Comparison of ENCODE assay signal across 3 cellular contexts in the genomic region with DNA sequence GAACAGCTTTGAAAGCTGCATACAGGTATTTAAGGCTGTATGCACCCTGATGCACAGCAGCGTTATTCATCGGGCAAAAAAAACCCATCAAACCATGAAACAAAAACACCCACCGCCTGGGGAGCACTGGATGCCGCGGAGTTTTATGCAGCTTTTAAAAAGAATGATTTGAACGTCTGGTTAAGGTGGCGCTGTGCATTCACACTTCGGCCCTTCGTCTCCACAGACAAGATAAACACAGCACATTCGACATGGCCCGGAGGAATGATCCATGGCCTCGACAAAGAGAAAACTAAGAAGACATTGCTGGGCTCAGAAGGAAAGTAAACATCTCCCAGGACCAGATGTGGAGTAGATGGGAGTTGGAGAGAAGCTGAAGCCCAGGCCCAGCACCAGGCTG.
A peak's percentile ranks its signal among the peaks of the same experiment; 100 is the strongest.
TF ChIP-seq lines count a peak whose summit lies in the region.

No MANE protein-coding gene starts in this region.

TF ChIP-seq in A549, 52 proteins besides CTCF, POLR2A, EP300 and RAD21 (continued from another document):
- TF ChIP-seq, protein P1, sequence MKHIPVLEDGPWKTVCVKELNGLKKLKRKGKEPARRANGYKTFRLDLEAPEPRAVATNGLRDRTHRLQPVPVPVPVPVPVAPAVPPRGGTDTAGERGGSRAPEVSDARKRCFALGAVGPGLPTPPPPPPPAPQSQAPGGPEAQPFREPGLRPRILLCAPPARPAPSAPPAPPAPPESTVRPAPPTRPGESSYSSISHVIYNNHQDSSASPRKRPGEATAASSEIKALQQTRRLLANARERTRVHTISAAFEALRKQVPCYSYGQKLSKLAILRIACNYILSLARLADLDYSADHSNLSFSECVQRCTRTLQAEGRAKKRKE (CRISPR knock-in tag; IDR thresholded peaks at IDR 0.05; ENCODE audit: low read depth): no peak
- TF ChIP-seq, protein P2, sequence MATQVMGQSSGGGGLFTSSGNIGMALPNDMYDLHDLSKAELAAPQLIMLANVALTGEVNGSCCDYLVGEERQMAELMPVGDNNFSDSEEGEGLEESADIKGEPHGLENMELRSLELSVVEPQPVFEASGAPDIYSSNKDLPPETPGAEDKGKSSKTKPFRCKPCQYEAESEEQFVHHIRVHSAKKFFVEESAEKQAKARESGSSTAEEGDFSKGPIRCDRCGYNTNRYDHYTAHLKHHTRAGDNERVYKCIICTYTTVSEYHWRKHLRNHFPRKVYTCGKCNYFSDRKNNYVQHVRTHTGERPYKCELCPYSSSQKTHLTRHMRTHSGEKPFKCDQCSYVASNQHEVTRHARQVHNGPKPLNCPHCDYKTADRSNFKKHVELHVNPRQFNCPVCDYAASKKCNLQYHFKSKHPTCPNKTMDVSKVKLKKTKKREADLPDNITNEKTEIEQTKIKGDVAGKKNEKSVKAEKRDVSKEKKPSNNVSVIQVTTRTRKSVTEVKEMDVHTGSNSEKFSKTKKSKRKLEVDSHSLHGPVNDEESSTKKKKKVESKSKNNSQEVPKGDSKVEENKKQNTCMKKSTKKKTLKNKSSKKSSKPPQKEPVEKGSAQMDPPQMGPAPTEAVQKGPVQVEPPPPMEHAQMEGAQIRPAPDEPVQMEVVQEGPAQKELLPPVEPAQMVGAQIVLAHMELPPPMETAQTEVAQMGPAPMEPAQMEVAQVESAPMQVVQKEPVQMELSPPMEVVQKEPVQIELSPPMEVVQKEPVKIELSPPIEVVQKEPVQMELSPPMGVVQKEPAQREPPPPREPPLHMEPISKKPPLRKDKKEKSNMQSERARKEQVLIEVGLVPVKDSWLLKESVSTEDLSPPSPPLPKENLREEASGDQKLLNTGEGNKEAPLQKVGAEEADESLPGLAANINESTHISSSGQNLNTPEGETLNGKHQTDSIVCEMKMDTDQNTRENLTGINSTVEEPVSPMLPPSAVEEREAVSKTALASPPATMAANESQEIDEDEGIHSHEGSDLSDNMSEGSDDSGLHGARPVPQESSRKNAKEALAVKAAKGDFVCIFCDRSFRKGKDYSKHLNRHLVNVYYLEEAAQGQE (IDR thresholded peaks at IDR 0.05): no peak
- peak; percentile 43; the same call in 1 of the 3 replicates for TF ChIP-seq SMC3 (IDR thresholded peaks at IDR 0.05)

TF ChIP-seq in GM23338, 12 proteins besides CTCF, POLR2A, EP300 and RAD21 (continued from another document and continues in another):
- TF ChIP-seq EZH2 (IDR thresholded peaks at IDR 0.05; ENCODE audit: low read depth, unreplicated experiment) (no peak), EZH2phosphoT487 (IDR thresholded peaks at IDR 0.05; ENCODE audit: unreplicated experiment) (no peak), STAT1 (IDR thresholded peaks at IDR 0.05; ENCODE audit: unreplicated experiment) (no peak), NANOG (IDR thresholded peaks at IDR 0.05; ENCODE audit: borderline replicate concordance) (no peak)
- TF ChIP-seq, protein P3, sequence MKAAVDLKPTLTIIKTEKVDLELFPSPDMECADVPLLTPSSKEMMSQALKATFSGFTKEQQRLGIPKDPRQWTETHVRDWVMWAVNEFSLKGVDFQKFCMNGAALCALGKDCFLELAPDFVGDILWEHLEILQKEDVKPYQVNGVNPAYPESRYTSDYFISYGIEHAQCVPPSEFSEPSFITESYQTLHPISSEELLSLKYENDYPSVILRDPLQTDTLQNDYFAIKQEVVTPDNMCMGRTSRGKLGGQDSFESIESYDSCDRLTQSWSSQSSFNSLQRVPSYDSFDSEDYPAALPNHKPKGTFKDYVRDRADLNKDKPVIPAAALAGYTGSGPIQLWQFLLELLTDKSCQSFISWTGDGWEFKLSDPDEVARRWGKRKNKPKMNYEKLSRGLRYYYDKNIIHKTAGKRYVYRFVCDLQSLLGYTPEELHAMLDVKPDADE (IDR thresholded peaks at IDR 0.05): no peak
- TF ChIP-seq, protein P2 (IDR thresholded peaks at IDR 0.05; ENCODE audit: unreplicated experiment): no peak

TF ChIP-seq in WTC11, 78 proteins besides CTCF, POLR2A, EP300 and RAD21 (continued from another document):
- TF ChIP-seq PRRX2 (CRISPR knock-in tag; IDR thresholded peaks at IDR 0.05): no peak
- TF ChIP-seq, protein P4, sequence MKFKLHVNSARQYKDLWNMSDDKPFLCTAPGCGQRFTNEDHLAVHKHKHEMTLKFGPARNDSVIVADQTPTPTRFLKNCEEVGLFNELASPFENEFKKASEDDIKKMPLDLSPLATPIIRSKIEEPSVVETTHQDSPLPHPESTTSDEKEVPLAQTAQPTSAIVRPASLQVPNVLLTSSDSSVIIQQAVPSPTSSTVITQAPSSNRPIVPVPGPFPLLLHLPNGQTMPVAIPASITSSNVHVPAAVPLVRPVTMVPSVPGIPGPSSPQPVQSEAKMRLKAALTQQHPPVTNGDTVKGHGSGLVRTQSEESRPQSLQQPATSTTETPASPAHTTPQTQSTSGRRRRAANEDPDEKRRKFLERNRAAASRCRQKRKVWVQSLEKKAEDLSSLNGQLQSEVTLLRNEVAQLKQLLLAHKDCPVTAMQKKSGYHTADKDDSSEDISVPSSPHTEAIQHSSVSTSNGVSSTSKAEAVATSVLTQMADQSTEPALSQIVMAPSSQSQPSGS (CRISPR knock-in tag; IDR thresholded peaks at IDR 0.05; ENCODE audit: borderline replicate concordance, low read depth): no peak
- TF ChIP-seq, protein P5, sequence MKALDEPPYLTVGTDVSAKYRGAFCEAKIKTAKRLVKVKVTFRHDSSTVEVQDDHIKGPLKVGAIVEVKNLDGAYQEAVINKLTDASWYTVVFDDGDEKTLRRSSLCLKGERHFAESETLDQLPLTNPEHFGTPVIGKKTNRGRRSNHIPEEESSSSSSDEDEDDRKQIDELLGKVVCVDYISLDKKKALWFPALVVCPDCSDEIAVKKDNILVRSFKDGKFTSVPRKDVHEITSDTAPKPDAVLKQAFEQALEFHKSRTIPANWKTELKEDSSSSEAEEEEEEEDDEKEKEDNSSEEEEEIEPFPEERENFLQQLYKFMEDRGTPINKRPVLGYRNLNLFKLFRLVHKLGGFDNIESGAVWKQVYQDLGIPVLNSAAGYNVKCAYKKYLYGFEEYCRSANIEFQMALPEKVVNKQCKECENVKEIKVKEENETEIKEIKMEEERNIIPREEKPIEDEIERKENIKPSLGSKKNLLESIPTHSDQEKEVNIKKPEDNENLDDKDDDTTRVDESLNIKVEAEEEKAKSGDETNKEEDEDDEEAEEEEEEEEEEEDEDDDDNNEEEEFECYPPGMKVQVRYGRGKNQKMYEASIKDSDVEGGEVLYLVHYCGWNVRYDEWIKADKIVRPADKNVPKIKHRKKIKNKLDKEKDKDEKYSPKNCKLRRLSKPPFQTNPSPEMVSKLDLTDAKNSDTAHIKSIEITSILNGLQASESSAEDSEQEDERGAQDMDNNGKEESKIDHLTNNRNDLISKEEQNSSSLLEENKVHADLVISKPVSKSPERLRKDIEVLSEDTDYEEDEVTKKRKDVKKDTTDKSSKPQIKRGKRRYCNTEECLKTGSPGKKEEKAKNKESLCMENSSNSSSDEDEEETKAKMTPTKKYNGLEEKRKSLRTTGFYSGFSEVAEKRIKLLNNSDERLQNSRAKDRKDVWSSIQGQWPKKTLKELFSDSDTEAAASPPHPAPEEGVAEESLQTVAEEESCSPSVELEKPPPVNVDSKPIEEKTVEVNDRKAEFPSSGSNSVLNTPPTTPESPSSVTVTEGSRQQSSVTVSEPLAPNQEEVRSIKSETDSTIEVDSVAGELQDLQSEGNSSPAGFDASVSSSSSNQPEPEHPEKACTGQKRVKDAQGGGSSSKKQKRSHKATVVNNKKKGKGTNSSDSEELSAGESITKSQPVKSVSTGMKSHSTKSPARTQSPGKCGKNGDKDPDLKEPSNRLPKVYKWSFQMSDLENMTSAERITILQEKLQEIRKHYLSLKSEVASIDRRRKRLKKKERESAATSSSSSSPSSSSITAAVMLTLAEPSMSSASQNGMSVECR (CRISPR knock-in tag; IDR thresholded peaks at IDR 0.05; ENCODE audit: borderline replicate concordance): no peak
- no peak for TF ChIP-seq NR3C1 (CRISPR knock-in tag; conservative IDR thresholded peaks at IDR 0.05; ENCODE audit: low read depth)
TF ChIP-seq in WTC11: peak in this region for 0.
